Comparison of ENCODE assay signal across 19 cellular contexts in genomic region chr12:46785413-46785812, GRCh38. TPM values are rescaled to one million over a fixed set of nuclear protein-coding genes. Genes with fewer than 3 reads are reported as not detected.
"Had no signal": no experiment of that assay in that cellular context is flagged by ENCODE, and none has a peak within 500 bp of the region (broad histone marks: within the 10 kb centered on the region; RNA-seq: fewer than 3 reads in every experiment).

No MANE protein-coding gene starts in this region.

- H3K4me3 ChIP-seq: heart left ventricle, transverse colon, uterus had no signal

- ATAC-seq: heart left ventricle; left cardiac atrium; sciatic nerve; stimulated activated naive B cell treated with anti-CD40 and anti-IgM and Interleukin-4, amounts not matched to agents 10 μg/mL and 1 μg/mL and 100 μg/mL, for 72 hours had no signal

- H3K36me3 ChIP-seq: heart left ventricle, transverse colon, uterus had no signal

- H3K9me3 ChIP-seq: heart left ventricle, transverse colon, uterus had no signal

- H3K4me1 ChIP-seq: heart left ventricle, uterus had no signal

- H3K27ac ChIP-seq: heart left ventricle, transverse colon, uterus had no signal

- H3K27me3 ChIP-seq: heart left ventricle, transverse colon, uterus had no signal

- DNase-seq: activated CD4-positive, alpha-beta memory T cell treated with anti-CD3 and anti-CD28 coated beads, Interleukin-2, amount 10 ng/mL, durations not matched to agents 7 days and 5 days; activated CD4-positive, alpha-beta T cell treated with anti-CD3 and anti-CD28 coated beads, Interleukin-2, amount 10 ng/mL, durations not matched to agents 24 days and 14 days; activated effector memory CD4-positive, alpha-beta T cell treated with anti-CD3 and anti-CD28 coated beads, Interleukin-2, amount 50 U/mL, for 16 hours; activated naive CD4-positive, alpha-beta T cell treated with anti-CD3 and anti-CD28 coated beads, Interleukin-2, amount 50 U/mL, for 16 hours; activated T-cell treated with anti-CD3 and anti-CD28 coated beads for 4 hours; aorta; central memory CD4-positive, alpha-beta T cell; effector memory CD4-positive, alpha-beta T cell; heart left ventricle; islet precursor cell; left cardiac atrium; nephron progenitor cell; stimulated activated CD4-positive, alpha-beta T cell treated with anti-CD3 and anti-CD28 coated beads, Interleukin-2, amount 100 ng/mL, for 48 hours; stimulated activated CD8-positive, alpha-beta memory T cell treated with anti-CD3 and anti-CD28 coated beads, Interleukin-4, amount 100 ng/mL, for 48 hours; stimulated activated naive B cell treated with anti-CD40 and anti-IgM and Interleukin-4, amounts not matched to agents 10 μg/mL and 1 μg/mL and 100 μg/mL, for 72 hours; T-helper 2 cell; transverse colon; uterus had no signal

RNA-seq across cellular contexts. Expression of gene SLC38A4, which starts 40.4 kb away (rescaled TPM):
- total RNA-seq: activated CD4-positive, alpha-beta memory T cell treated with anti-CD3 and anti-CD28 coated beads, Interleukin-2, amount 10 ng/mL, durations not matched to agents 7 days and 5 days; activated CD4-positive, alpha-beta T cell treated with anti-CD3 and anti-CD28 coated beads, Interleukin-2, amount 10 ng/mL, durations not matched to agents 24 days and 14 days had no signal
